1 cellular context compared by ENCODE assay signal in genomic region chr19:14433454-14434156, GRCh38.
TF ChIP-seq lines count a peak whose summit lies in the region.

No MANE protein-coding gene starts in this region.

TF ChIP-seq in GM23338, 12 proteins besides CTCF, POLR2A, EP300 and RAD21 (continued from another document):
- TF ChIP-seq ZNF462 (CRISPR knock-in tag; IDR thresholded peaks at IDR 0.05) (no peak), STAT1 (IDR thresholded peaks at IDR 0.05; ENCODE audit: unreplicated experiment) (no peak), EZH2phosphoT487 (IDR thresholded peaks at IDR 0.05; ENCODE audit: unreplicated experiment) (no peak), NANOG (IDR thresholded peaks at IDR 0.05; ENCODE audit: borderline replicate concordance) (no peak)
TF ChIP-seq in GM23338: peak in this region for 0.
